In genomic region chr12:51855586-51856428, GRCh38 we compare ENCODE assay signal across 10 cellular contexts. TPM values are rescaled to one million over a fixed set of nuclear protein-coding genes. Genes with fewer than 3 reads are reported as not detected.
DNase-seq lines count a peak whose midpoint lies in the region; ATAC-seq, FAIRE-seq and TF ChIP-seq lines count a peak whose summit lies in the region.
"Had no signal": no experiment of that assay in that cellular context is flagged by ENCODE, and none has a peak within 500 bp of the region (broad histone marks: within the 10 kb centered on the region; RNA-seq: fewer than 3 reads in every experiment).

No MANE protein-coding gene starts in this region.

- ATAC-seq in HG02840 (IDR thresholded peaks at IDR 0.05; ENCODE audit: low FRiP score, unreplicated experiment): no peak
- ATAC-seq in HG03342 (IDR thresholded peaks at IDR 0.05; ENCODE audit: unreplicated experiment): no peak

- peak overlapping the region; percentile 59 for H3K4me3 Mint-ChIP-seq in chondrocyte (ENCODE audit: unreplicated experiment)

- no peaks in the 10 kb centered on the region for H3K36me3 Mint-ChIP-seq in chondrocyte (ENCODE audit: low read depth)
- H3K36me3 Mint-ChIP-seq: brain had no signal

- H3K4me1 ChIP-seq in skeletal muscle satellite cell (ENCODE audit: control insufficient read depth, insufficient read depth, low read length): no peaks in the 10 kb centered on the region

- peak overlapping the region; percentile 36 for H3K27ac Mint-ChIP-seq in chondrocyte (ENCODE audit: unreplicated experiment)

- DNase-seq in H54 (ENCODE audit: insufficient read length, low spot score) (no peak), chondrocyte (ENCODE audit: low spot score) (no peak), islet precursor cell (peak; percentile 98), HPDE6-E6E7 (ENCODE audit: extremely low spot score) (no peak)
- no peak for DNase-seq in activated CD4-positive, alpha-beta T cell treated with anti-CD3 and anti-CD28 coated beads for 48 hours
- DNase-seq: activated CD4-positive, CD25-positive, alpha-beta regulatory T cell had no signal

- TF ChIP-seq POLR2A in H54 (IDR thresholded peaks at IDR 0.05; ENCODE audit: low read depth, low read length): peak; percentile 27; the same call in 1 of the 2 replicates

- no peaks in the 10 kb centered on the region for H3K9me3 Mint-ChIP-seq in chondrocyte (ENCODE audit: low read depth)

- H3K9me3 ChIP-seq in skeletal muscle satellite cell (replicated peaks; ENCODE audit: low read length): no peaks in the 10 kb centered on the region

- peak overlapping the region; percentile 62 for H3K4me3 ChIP-seq in skeletal muscle satellite cell (ENCODE audit: low read length)

- peak overlapping the region; percentile 69 for H3K4me2 ChIP-seq in skeletal muscle satellite cell (ENCODE audit: low read length)

- no peak for FAIRE-seq in H54 (lab: Jason Lieb, UNC)

- peaks cover 11% of the 10 kb centered on the region for H3K4me1 Mint-ChIP-seq in chondrocyte (ENCODE audit: low read depth)

- H3K27me3 Mint-ChIP-seq in chondrocyte (ENCODE audit: low read depth): peaks cover 12% of the 10 kb centered on the region

- peaks cover 37% of the 10 kb centered on the region for H3K27me3 ChIP-seq in skeletal muscle satellite cell (ENCODE audit: control insufficient read depth, insufficient read depth, low read length)

- H3K36me3 ChIP-seq in skeletal muscle satellite cell (ENCODE audit: insufficient read depth, low read length): no peaks in the 10 kb centered on the region

- H3K9ac ChIP-seq in skeletal muscle satellite cell (ENCODE audit: low read depth, low read length): no peak overlapping the region

- no peak for TF ChIP-seq CTCF in chondrocyte (IDR thresholded peaks at IDR 0.05)

RNA-seq across cellular contexts. Expression of gene FIGNL2, which starts 7.3 kb away (rescaled TPM):
- total RNA-seq in chondrocyte: 0.26 to 0.30 TPM in 2 of 3 replicates, not detected in the other
- not detected in 2 replicates for total RNA-seq in skeletal muscle satellite cell (2012; rRNA removed)

RNA-seq across cellular contexts. Expression of gene ANKRD33, which starts 32.1 kb away (rescaled TPM):
- total RNA-seq in chondrocyte: not detected in 3 replicates
- 1.0 and 1.5 TPM in 2 replicates for total RNA-seq in skeletal muscle satellite cell (2012; rRNA removed)

RNA-seq across cellular contexts. Expression of gene ACVRL1, which starts 51.5 kb away (rescaled TPM):
- 0.36 to 0.60 TPM in 2 of 3 replicates, not detected in the other for total RNA-seq in chondrocyte
- 18.8 and 26.4 TPM in 2 replicates for total RNA-seq in skeletal muscle satellite cell (2012; rRNA removed)
